ENCODE assay signal across 8 cellular contexts in genomic region chr7:36367561-36367889, GRCh38. TPM values are rescaled to one million over a fixed set of nuclear protein-coding genes. Genes with fewer than 3 reads are reported as not detected.
DNase-seq lines count a peak whose midpoint lies in the region; ATAC-seq and TF ChIP-seq lines count a peak whose summit lies in the region.

No MANE protein-coding gene starts in this region.

- no peaks in the 10 kb centered on the region for H3K36me3 Mint-ChIP-seq in activated CD8-positive, alpha-beta memory T cell treated with anti-CD3 and anti-CD28 coated beads, Interleukin-2, amount 10 ng/mL, durations not matched to agents 7 days and 5 days
- H3K36me3 Mint-ChIP-seq in activated naive CD8-positive, alpha-beta T cell treated with anti-CD3 and anti-CD28 coated beads for 36 hours: no peaks in the 10 kb centered on the region

- peaks cover 30% of the 10 kb centered on the region for H3K27me3 Mint-ChIP-seq in activated CD8-positive, alpha-beta memory T cell treated with anti-CD3 and anti-CD28 coated beads, Interleukin-2, amount 10 ng/mL, durations not matched to agents 7 days and 5 days
- H3K27me3 Mint-ChIP-seq in activated naive CD8-positive, alpha-beta T cell treated with anti-CD3 and anti-CD28 coated beads for 36 hours: no peaks in the 10 kb centered on the region

- intact Hi-C loops in left lung (cut with DNase I) (no loop called here), transverse colon (cut with DNase I; ENCODE audit: low total_unique reads) (no loop called here)

- H3K9me3 Mint-ChIP-seq in activated CD8-positive, alpha-beta memory T cell treated with anti-CD3 and anti-CD28 coated beads, Interleukin-2, amount 10 ng/mL, durations not matched to agents 7 days and 5 days (ENCODE audit: low read depth): no peaks in the 10 kb centered on the region
- H3K9me3 Mint-ChIP-seq in activated naive CD8-positive, alpha-beta T cell treated with anti-CD3 and anti-CD28 coated beads for 36 hours: no peaks in the 10 kb centered on the region

- TF ChIP-seq EP300 in transverse colon (IDR thresholded peaks at IDR 0.05; ENCODE audit: low read depth): no peak

- ATAC-seq in activated CD8-positive, alpha-beta memory T cell treated with anti-CD3 and anti-CD28 coated beads, Interleukin-2, amount 10 ng/mL, durations not matched to agents 7 days and 5 days: no peak
- peak; percentile 55 for ATAC-seq in left lung

- no peak overlapping the region for H3K27ac Mint-ChIP-seq in activated CD8-positive, alpha-beta memory T cell treated with anti-CD3 and anti-CD28 coated beads, Interleukin-2, amount 10 ng/mL, durations not matched to agents 7 days and 5 days
- H3K27ac Mint-ChIP-seq in activated naive CD8-positive, alpha-beta T cell treated with anti-CD3 and anti-CD28 coated beads for 36 hours: peak overlapping the region; percentile 63

- TF ChIP-seq POLR2A in transverse colon (IDR thresholded peaks at IDR 0.05): no peak

- TF ChIP-seq CTCF in left lung (IDR thresholded peaks at IDR 0.05) (no peak), transverse colon (IDR thresholded peaks at IDR 0.05) (no peak)

- in situ Hi-C loops in transverse colon (cut with MboI; ENCODE audit: low pct_ligation_motif_present in 1 of 4, low pct_unique_long_range_greater_than_20kb in 1 of 4, low sequenced_read_pairs in 3 of 4): no loop called here

- CTCF ChIA-PET in activated CD8-positive, alpha-beta memory T cell treated with anti-CD3 and anti-CD28 coated beads, Interleukin-2, amount 10 ng/mL, durations not matched to agents 7 days and 5 days (lab: Charles Lee): interaction anchor here (0.6 to 2.9 kb wide), 11 partner anchors 11 to 721 kb away, joined by 3 to 52 read pairs (median 5); partner anchors contain the start of gene ANLN

- no peak for DNase-seq in activated CD8-positive, alpha-beta memory T cell treated with anti-CD3 and anti-CD28 coated beads, Interleukin-2, amount 10 ng/mL, durations not matched to agents 7 days and 5 days
- no peak for DNase-seq in activated CD8-positive, alpha-beta memory T cell treated with anti-CD3 and anti-CD28 coated beads for 24 hours
- DNase-seq in activated naive CD8-positive, alpha-beta T cell treated with anti-CD3 and anti-CD28 coated beads for 36 hours: no peak
- DNase-seq in left lung: no peak
- no peak for DNase-seq in transverse colon
- DNase-seq in SK-N-DZ (ENCODE audit: low spot score): no peak
- no peak for DNase-seq in ureter (ENCODE audit: low spot score)
- no peak for DNase-seq in putamen (ENCODE audit: low spot score)

- H3K4me3 Mint-ChIP-seq in activated CD8-positive, alpha-beta memory T cell treated with anti-CD3 and anti-CD28 coated beads, Interleukin-2, amount 10 ng/mL, durations not matched to agents 7 days and 5 days: peak overlapping the region; percentile 86
- H3K4me3 Mint-ChIP-seq in activated naive CD8-positive, alpha-beta T cell treated with anti-CD3 and anti-CD28 coated beads for 36 hours: peak overlapping the region; percentile 87

- H3K36me3 ChIP-seq in left lung (no peaks in the 10 kb centered on the region), transverse colon (no peaks in the 10 kb centered on the region)

- H3K27ac ChIP-seq in left lung (no peak overlapping the region), transverse colon (peak overlapping the region; percentile 73 to 81 (median 78))

- H3K9me3 ChIP-seq in left lung (no peaks in the 10 kb centered on the region), transverse colon (no peaks in the 10 kb centered on the region)

- H3K4me3 ChIP-seq in left lung (peak overlapping the region; percentile 65 to 67), transverse colon (peak overlapping the region; percentile 75 to 85 (median 78))

- peaks cover 4% of the 10 kb centered on the region for H3K4me1 Mint-ChIP-seq in activated CD8-positive, alpha-beta memory T cell treated with anti-CD3 and anti-CD28 coated beads, Interleukin-2, amount 10 ng/mL, durations not matched to agents 7 days and 5 days
- peaks cover 5% of the 10 kb centered on the region for H3K4me1 Mint-ChIP-seq in activated naive CD8-positive, alpha-beta T cell treated with anti-CD3 and anti-CD28 coated beads for 36 hours

- 26 to 45% methylated on average over 4 to 9 of the region's 9 CpGs for WGBS in transverse colon (ENCODE audit: low coverage in 1 of 2), 2 donors

- H3K4me1 ChIP-seq in left lung (peaks cover 0 to 10% of the 10 kb centered on the region in 2 donors), transverse colon (peaks cover 0 to 7% (median 3%) of the 10 kb centered on the region in 4 donors)

- H3K27me3 ChIP-seq in left lung: peaks cover 0 to 14% of the 10 kb centered on the region in 2 donors
- no peaks in the 10 kb centered on the region for H3K27me3 ChIP-seq in transverse colon

RNA-seq across cellular contexts. Expression of gene ANLN, which starts 22.1 kb away (rescaled TPM):
- 10 to 100 TPM; 75.2 to 98.8 TPM for total RNA-seq in activated CD8-positive, alpha-beta memory T cell treated with anti-CD3 and anti-CD28 coated beads, Interleukin-2, amount 10 ng/mL, durations not matched to agents 7 days and 5 days
- 10 to 100 TPM; 38.6 to 44.6 TPM for total RNA-seq in activated naive CD8-positive, alpha-beta T cell treated with anti-CD3 and anti-CD28 coated beads for 36 hours
- 10 to 100 TPM in 1 of 2 donors, 1 to 10 TPM in 1; 9.0 to 23.2 TPM for total RNA-seq in left lung
- total RNA-seq in transverse colon: 10 to 100 TPM in 1 of 4 donors, 1 to 10 TPM in 2, under 1 TPM in 1; 0.37 to 97.1 (median 5.7) TPM
- 50.1 and 56.0 TPM in 2 replicates for polyA plus RNA-seq in SK-N-DZ (2014; cell fraction: cytosol; rRNA removed)
- polyA plus RNA-seq in SK-N-DZ (2014; cell fraction: nucleus; rRNA removed): 81.7 and 103 TPM in 2 replicates
- total RNA-seq in ureter: 5.8 TPM

Comparison
In these comparisons a context has a peak if more than half of its experiments do, and no peak if none do; other contexts are left out.
1. H3K27ac ChIP-seq: peak in transverse colon (4 of 4); none in left lung (0 of 2).